ENCODE assay signal across 1 cellular context in the genomic region with DNA sequence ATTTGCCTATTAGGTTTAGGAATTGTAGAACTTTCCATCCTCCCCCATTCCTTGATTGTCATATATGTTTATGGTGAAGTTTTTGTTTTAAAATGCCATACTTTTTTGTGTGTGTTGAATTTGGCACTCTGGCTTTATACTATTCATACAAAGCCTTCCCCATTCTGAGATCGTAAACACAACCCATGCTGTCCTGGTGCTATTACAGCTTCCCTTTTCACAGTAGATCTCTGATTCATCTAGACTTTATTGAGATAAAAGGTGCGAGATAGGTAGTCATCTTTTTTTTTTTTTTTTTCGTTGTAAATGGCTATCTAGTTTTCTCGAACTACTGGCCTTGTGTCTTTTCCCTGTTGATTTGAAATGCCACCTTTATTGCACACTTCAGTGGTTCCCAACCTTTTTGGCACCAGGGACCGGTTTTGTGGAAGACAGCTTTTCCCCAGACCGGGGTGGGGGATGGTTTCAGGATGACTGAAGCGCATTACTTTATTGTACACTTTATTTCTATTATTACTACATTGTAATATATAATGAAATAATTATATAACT.
TF ChIP-seq lines count a peak whose summit lies in the region.

No MANE protein-coding gene starts in this region.

TF ChIP-seq in HEK293, 187 proteins besides CTCF, POLR2A, EP300 and RAD21 (continues in another document):
- TF ChIP-seq, protein P1, sequence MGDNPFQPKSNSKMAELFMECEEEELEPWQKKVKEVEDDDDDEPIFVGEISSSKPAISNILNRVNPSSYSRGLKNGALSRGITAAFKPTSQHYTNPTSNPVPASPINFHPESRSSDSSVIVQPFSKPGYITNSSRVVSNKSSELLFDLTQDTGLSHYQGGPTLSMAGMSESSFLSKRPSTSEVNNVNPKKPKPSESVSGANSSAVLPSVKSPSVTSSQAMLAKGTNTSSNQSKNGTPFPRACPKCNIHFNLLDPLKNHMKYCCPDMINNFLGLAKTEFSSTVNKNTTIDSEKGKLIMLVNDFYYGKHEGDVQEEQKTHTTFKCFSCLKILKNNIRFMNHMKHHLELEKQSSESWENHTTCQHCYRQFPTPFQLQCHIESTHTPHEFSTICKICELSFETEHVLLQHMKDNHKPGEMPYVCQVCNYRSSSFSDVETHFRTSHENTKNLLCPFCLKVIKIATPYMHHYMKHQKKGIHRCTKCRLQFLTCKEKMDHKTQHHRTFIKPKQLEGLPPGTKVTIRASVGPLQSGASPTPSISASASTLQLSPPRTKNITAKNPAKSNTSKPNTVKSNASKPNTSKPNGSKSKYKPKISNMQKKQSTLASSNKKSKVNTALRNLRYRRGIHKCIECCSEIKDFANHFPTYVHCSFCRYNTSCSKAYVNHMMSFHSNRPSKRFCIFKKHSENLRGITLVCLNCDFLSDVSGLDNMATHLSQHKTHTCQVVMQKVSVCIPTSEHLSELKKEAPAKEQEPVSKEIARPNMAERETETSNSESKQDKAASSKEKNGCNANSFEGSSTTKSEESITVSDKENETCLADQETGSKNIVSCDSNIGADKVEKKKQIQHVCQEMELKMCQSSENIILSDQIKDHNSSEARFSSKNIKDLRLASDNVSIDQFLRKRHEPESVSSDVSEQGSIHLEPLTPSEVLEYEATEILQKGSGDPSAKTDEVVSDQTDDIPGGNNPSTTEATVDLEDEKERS (tag by site-specific recombination; IDR thresholded peaks at IDR 0.05): no peak
- TF ChIP-seq, protein P2, sequence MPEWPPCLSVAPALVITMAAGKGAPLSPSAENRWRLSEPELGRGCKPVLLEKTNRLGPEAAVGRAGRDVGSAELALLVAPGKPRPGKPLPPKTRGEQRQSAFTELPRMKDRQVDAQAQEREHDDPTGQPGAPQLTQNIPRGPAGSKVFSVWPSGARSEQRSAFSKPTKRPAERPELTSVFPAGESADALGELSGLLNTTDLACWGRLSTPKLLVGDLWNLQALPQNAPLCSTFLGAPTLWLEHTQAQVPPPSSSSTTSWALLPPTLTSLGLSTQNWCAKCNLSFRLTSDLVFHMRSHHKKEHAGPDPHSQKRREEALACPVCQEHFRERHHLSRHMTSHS (tag by site-specific recombination; IDR thresholded peaks at IDR 0.05): no peak
- TF ChIP-seq ZBTB17 (tag by site-specific recombination; IDR thresholded peaks at IDR 0.05): peak; percentile 84
- TF ChIP-seq, protein P3, sequence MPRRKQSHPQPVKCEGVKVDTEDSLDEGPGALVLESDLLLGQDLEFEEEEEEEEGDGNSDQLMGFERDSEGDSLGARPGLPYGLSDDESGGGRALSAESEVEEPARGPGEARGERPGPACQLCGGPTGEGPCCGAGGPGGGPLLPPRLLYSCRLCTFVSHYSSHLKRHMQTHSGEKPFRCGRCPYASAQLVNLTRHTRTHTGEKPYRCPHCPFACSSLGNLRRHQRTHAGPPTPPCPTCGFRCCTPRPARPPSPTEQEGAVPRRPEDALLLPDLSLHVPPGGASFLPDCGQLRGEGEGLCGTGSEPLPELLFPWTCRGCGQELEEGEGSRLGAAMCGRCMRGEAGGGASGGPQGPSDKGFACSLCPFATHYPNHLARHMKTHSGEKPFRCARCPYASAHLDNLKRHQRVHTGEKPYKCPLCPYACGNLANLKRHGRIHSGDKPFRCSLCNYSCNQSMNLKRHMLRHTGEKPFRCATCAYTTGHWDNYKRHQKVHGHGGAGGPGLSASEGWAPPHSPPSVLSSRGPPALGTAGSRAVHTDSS (tag by site-specific recombination; IDR thresholded peaks at IDR 0.05): no peak
- TF ChIP-seq ZNF548 (tag by site-specific recombination; IDR thresholded peaks at IDR 0.05): no peak
- peak; percentile 68 for TF ChIP-seq FEZF1 (tag by site-specific recombination; IDR thresholded peaks at IDR 0.05)
- TF ChIP-seq, protein P4, sequence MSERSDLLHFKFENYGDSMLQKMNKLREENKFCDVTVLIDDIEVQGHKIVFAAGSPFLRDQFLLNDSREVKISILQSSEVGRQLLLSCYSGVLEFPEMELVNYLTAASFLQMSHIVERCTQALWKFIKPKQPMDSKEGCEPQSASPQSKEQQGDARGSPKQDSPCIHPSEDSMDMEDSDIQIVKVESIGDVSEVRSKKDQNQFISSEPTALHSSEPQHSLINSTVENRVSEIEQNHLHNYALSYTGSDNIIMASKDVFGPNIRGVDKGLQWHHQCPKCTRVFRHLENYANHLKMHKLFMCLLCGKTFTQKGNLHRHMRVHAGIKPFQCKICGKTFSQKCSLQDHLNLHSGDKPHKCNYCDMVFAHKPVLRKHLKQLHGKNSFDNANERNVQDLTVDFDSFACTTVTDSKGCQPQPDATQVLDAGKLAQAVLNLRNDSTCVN (tag by site-specific recombination; optimal IDR thresholded peaks at IDR 0.05): no peak
- TF ChIP-seq, protein P5, sequence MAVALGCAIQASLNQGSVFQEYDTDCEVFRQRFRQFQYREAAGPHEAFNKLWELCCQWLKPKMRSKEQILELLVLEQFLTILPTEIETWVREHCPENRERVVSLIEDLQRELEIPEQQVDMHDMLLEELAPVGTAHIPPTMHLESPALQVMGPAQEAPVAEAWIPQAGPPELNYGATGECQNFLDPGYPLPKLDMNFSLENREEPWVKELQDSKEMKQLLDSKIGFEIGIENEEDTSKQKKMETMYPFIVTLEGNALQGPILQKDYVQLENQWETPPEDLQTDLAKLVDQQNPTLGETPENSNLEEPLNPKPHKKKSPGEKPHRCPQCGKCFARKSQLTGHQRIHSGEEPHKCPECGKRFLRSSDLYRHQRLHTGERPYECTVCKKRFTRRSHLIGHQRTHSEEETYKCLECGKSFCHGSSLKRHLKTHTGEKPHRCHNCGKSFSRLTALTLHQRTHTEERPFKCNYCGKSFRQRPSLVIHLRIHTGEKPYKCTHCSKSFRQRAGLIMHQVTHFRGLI (tag by site-specific recombination; IDR thresholded peaks at IDR 0.05): no peak
- no peak for TF ChIP-seq ZNF701 (tag by site-specific recombination; IDR thresholded peaks at IDR 0.05)
- no peak for TF ChIP-seq ZNF2 (tag by site-specific recombination; IDR thresholded peaks at IDR 0.05)
- TF ChIP-seq, protein P6, sequence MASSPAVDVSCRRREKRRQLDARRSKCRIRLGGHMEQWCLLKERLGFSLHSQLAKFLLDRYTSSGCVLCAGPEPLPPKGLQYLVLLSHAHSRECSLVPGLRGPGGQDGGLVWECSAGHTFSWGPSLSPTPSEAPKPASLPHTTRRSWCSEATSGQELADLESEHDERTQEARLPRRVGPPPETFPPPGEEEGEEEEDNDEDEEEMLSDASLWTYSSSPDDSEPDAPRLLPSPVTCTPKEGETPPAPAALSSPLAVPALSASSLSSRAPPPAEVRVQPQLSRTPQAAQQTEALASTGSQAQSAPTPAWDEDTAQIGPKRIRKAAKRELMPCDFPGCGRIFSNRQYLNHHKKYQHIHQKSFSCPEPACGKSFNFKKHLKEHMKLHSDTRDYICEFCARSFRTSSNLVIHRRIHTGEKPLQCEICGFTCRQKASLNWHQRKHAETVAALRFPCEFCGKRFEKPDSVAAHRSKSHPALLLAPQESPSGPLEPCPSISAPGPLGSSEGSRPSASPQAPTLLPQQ (tag by site-specific recombination; IDR thresholded peaks at IDR 0.05): no peak
- TF ChIP-seq ZNF561 (tag by site-specific recombination; IDR thresholded peaks at IDR 0.05; ENCODE audit: borderline replicate concordance): no peak
- TF ChIP-seq, protein P7, sequence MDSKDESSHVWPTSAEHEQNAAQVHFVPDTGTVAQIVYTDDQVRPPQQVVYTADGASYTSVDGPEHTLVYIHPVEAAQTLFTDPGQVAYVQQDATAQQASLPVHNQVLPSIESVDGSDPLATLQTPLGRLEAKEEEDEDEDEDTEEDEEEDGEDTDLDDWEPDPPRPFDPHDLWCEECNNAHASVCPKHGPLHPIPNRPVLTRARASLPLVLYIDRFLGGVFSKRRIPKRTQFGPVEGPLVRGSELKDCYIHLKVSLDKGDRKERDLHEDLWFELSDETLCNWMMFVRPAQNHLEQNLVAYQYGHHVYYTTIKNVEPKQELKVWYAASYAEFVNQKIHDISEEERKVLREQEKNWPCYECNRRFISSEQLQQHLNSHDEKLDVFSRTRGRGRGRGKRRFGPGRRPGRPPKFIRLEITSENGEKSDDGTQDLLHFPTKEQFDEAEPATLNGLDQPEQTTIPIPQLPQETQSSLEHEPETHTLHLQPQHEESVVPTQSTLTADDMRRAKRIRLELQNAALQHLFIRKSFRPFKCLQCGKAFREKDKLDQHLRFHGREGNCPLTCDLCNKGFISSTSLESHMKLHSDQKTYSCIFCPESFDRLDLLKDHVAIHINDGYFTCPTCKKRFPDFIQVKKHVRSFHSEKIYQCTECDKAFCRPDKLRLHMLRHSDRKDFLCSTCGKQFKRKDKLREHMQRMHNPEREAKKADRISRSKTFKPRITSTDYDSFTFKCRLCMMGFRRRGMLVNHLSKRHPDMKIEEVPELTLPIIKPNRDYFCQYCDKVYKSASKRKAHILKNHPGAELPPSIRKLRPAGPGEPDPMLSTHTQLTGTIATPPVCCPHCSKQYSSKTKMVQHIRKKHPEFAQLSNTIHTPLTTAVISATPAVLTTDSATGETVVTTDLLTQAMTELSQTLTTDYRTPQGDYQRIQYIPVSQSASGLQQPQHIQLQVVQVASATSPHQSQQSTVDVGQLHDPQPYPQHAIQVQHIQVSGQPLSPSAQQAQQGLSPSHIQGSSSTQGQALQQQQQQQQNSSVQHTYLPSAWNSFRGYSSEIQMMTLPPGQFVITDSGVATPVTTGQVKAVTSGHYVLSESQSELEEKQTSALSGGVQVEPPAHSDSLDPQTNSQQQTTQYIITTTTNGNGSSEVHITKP (tag by site-specific recombination; IDR thresholded peaks at IDR 0.05): no peak
- TF ChIP-seq, protein P8, sequence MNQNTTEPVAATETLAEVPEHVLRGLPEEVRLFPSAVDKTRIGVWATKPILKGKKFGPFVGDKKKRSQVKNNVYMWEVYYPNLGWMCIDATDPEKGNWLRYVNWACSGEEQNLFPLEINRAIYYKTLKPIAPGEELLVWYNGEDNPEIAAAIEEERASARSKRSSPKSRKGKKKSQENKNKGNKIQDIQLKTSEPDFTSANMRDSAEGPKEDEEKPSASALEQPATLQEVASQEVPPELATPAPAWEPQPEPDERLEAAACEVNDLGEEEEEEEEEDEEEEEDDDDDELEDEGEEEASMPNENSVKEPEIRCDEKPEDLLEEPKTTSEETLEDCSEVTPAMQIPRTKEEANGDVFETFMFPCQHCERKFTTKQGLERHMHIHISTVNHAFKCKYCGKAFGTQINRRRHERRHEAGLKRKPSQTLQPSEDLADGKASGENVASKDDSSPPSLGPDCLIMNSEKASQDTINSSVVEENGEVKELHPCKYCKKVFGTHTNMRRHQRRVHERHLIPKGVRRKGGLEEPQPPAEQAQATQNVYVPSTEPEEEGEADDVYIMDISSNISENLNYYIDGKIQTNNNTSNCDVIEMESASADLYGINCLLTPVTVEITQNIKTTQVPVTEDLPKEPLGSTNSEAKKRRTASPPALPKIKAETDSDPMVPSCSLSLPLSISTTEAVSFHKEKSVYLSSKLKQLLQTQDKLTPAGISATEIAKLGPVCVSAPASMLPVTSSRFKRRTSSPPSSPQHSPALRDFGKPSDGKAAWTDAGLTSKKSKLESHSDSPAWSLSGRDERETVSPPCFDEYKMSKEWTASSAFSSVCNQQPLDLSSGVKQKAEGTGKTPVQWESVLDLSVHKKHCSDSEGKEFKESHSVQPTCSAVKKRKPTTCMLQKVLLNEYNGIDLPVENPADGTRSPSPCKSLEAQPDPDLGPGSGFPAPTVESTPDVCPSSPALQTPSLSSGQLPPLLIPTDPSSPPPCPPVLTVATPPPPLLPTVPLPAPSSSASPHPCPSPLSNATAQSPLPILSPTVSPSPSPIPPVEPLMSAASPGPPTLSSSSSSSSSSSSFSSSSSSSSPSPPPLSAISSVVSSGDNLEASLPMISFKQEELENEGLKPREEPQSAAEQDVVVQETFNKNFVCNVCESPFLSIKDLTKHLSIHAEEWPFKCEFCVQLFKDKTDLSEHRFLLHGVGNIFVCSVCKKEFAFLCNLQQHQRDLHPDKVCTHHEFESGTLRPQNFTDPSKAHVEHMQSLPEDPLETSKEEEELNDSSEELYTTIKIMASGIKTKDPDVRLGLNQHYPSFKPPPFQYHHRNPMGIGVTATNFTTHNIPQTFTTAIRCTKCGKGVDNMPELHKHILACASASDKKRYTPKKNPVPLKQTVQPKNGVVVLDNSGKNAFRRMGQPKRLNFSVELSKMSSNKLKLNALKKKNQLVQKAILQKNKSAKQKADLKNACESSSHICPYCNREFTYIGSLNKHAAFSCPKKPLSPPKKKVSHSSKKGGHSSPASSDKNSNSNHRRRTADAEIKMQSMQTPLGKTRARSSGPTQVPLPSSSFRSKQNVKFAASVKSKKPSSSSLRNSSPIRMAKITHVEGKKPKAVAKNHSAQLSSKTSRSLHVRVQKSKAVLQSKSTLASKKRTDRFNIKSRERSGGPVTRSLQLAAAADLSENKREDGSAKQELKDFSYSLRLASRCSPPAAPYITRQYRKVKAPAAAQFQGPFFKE (tag by site-specific recombination; IDR thresholded peaks at IDR 0.05; ENCODE audit: borderline replicate concordance): no peak
- TF ChIP-seq, protein P9, sequence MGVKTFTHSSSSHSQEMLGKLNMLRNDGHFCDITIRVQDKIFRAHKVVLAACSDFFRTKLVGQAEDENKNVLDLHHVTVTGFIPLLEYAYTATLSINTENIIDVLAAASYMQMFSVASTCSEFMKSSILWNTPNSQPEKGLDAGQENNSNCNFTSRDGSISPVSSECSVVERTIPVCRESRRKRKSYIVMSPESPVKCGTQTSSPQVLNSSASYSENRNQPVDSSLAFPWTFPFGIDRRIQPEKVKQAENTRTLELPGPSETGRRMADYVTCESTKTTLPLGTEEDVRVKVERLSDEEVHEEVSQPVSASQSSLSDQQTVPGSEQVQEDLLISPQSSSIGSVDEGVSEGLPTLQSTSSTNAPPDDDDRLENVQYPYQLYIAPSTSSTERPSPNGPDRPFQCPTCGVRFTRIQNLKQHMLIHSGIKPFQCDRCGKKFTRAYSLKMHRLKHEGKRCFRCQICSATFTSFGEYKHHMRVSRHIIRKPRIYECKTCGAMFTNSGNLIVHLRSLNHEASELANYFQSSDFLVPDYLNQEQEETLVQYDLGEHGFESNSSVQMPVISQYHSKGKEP (tag by site-specific recombination; IDR thresholded peaks at IDR 0.05): no peak
- TF ChIP-seq HOXC10 (CRISPR knock-in tag; IDR thresholded peaks at IDR 0.05): no peak
- TF ChIP-seq ZNF324 (tag by site-specific recombination; IDR thresholded peaks at IDR 0.05): no peak
- TF ChIP-seq ZNF843 (tag by site-specific recombination; IDR thresholded peaks at IDR 0.05): no peak
- 0 out of 2 replicates have a peak, but pooled peaks have one; percentile 11 for TF ChIP-seq ZNF335 (tag by site-specific recombination; conservative IDR thresholded peaks at IDR 0.05)
- no peak for TF ChIP-seq SETDB1 (IDR thresholded peaks at IDR 0.05; ENCODE audit: insufficient read length, low read length)
- no peak for TF ChIP-seq ZNF433 (tag by site-specific recombination; IDR thresholded peaks at IDR 0.05; ENCODE audit: low read depth)
- no peak for TF ChIP-seq ZNF658 (tag by site-specific recombination; IDR thresholded peaks at IDR 0.05)
- TF ChIP-seq, protein P10, sequence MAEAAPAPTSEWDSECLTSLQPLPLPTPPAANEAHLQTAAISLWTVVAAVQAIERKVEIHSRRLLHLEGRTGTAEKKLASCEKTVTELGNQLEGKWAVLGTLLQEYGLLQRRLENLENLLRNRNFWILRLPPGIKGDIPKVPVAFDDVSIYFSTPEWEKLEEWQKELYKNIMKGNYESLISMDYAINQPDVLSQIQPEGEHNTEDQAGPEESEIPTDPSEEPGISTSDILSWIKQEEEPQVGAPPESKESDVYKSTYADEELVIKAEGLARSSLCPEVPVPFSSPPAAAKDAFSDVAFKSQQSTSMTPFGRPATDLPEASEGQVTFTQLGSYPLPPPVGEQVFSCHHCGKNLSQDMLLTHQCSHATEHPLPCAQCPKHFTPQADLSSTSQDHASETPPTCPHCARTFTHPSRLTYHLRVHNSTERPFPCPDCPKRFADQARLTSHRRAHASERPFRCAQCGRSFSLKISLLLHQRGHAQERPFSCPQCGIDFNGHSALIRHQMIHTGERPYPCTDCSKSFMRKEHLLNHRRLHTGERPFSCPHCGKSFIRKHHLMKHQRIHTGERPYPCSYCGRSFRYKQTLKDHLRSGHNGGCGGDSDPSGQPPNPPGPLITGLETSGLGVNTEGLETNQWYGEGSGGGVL (tag by site-specific recombination; IDR thresholded peaks at IDR 0.05): no peak
